ENCODE assay signal across 8 cellular contexts in the genomic region with DNA sequence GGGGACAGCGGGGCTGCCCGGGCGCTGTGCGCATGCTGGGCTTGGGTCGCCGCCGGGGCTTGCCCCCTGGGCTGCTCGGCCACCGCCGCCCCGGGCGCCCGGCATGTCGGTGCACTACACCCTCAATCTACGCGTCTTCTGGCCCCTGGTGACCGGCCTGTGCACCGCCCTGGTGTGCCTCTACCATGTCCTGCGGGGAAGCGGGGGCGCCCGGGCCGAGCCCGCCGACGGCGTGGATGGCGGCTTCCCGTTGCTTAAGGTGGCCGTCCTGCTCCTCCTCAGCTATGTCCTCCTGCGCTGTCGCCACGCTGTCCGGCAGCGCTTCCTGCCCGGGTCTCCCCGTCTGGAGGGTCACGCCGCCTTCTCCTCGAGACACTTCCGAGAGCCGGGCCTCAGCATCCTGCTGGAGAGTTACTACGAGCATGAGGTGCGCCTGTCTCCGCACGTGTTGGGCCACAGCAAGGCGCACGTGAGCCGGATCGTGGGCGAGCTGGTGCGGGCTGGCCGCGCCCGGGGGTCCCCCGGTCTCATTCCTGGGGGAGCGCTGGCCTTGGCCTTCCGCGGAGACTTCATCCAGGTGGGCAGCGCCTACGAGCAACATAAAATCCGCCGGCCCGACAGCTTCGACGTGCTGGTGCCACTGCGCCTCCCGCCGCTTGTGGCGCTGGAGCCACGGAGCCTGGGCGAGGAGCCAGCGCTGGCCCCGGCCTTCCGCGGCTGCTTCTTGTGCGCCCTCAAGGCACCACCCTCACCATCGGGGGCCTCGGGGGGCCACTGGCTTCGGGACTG. TPM values are rescaled to one million over a fixed set of nuclear protein-coding genes. Genes with fewer than 3 reads are reported as not detected.
A peak's percentile ranks its signal among the peaks of the same experiment; 100 is the strongest.
DNase-seq lines count a peak whose midpoint lies in the region; ATAC-seq and TF ChIP-seq lines count a peak whose summit lies in the region.

No MANE protein-coding gene starts in this region.

- intact Hi-C loops in activated naive CD4-positive, alpha-beta T cell treated with anti-CD3 and anti-CD28 coated beads for 36 hours (cut with micrococcal nuclease) = no loop called here
- intact Hi-C loops in upper lobe of right lung (cut with DNase I) = no loop called here

- no peak for DNase-seq in activated naive CD4-positive, alpha-beta T cell treated with anti-CD3 and anti-CD28 coated beads, Interleukin-2, amount 50 U/mL, for 72 hours (ENCODE audit: low spot score in 2 of 2)
- no peak for DNase-seq in activated naive CD4-positive, alpha-beta T cell treated with anti-CD3 and anti-CD28 coated beads for 36 hours
- peak; percentile 42 to 78 (median 72) for DNase-seq in Peyer's patch
- no peak for DNase-seq in effector memory CD8-positive, alpha-beta T cell
- DNase-seq in lung microvascular endothelial cell (ENCODE audit: low read depth in 2 of 2) = peak; percentile 73 to 85
- DNase-seq in upper lobe of right lung = peak; percentile 85
- no peak for DNase-seq in cortex of kidney (lab: John Stamatoyannopoulos, UW)

- ATAC-seq in activated naive CD4-positive, alpha-beta T cell treated with anti-CD3 and anti-CD28 coated beads, Interleukin-2, amount 50 U/mL, for 72 hours = peak; percentile 19 to 29
- peak; percentile 40 for ATAC-seq in effector memory CD8-positive, alpha-beta T cell (replicated peaks)
- ATAC-seq in upper lobe of right lung (peak; percentile 41), HG03520 (IDR thresholded peaks at IDR 0.05; ENCODE audit: unreplicated experiment) (no peak)

- H3K4me1 Mint-ChIP-seq in activated naive CD4-positive, alpha-beta T cell treated with anti-CD3 and anti-CD28 coated beads for 36 hours (ENCODE audit: low read depth) = peaks cover 8% of the 10 kb centered on the region
- peaks cover 15 to 18% of the 10 kb centered on the region in 2 donors for H3K4me1 Mint-ChIP-seq in effector memory CD8-positive, alpha-beta T cell (ENCODE audit: low read depth in 2 of 2)

- H3K4me1 ChIP-seq in Peyer's patch (peaks cover 0 to 44% (median 9%) of the 10 kb centered on the region in 4 donors), upper lobe of right lung (peaks cover 46% of the 10 kb centered on the region)

- H3K27me3 ChIP-seq in Peyer's patch (no peaks in the 10 kb centered on the region), upper lobe of right lung (no peaks in the 10 kb centered on the region)

- no peak overlapping the region for H3K4me3 Mint-ChIP-seq in activated naive CD4-positive, alpha-beta T cell treated with anti-CD3 and anti-CD28 coated beads for 36 hours
- peak overlapping the region; percentile 67 for H3K4me3 Mint-ChIP-seq in effector memory CD8-positive, alpha-beta T cell

- H3K36me3 ChIP-seq in Peyer's patch (peaks cover 0 to 10% (median 0%) of the 10 kb centered on the region in 3 donors), upper lobe of right lung (peaks cover 13% of the 10 kb centered on the region)

- no peak overlapping the region for H3K27ac Mint-ChIP-seq in activated naive CD4-positive, alpha-beta T cell treated with anti-CD3 and anti-CD28 coated beads, Interleukin-2, amount 50 U/mL, for 72 hours
- no peak overlapping the region for H3K27ac Mint-ChIP-seq in activated naive CD4-positive, alpha-beta T cell treated with anti-CD3 and anti-CD28 coated beads for 36 hours
- H3K27ac Mint-ChIP-seq in effector memory CD8-positive, alpha-beta T cell = peak overlapping the region; percentile 55 to 62

- CTCF ChIA-PET in activated naive CD4-positive, alpha-beta T cell treated with anti-CD3 and anti-CD28 coated beads for 36 hours (lab: Charles Lee) = no interaction called here

- peak overlapping the region; percentile 61 to 85 (median 67) for H3K4me3 ChIP-seq in Peyer's patch
- H3K4me3 ChIP-seq in upper lobe of right lung = peak overlapping the region; percentile 85

- TF ChIP-seq POLR2A in Peyer's patch (IDR thresholded peaks at IDR 0.05) = no peak

- no peaks in the 10 kb centered on the region for H3K9me3 ChIP-seq in Peyer's patch
- no peaks in the 10 kb centered on the region for H3K9me3 ChIP-seq in upper lobe of right lung

- peak in 2 of 6 experiments; percentile 3 to 11 for TF ChIP-seq CTCF in Peyer's patch (IDR thresholded peaks at IDR 0.05)
- no peak for TF ChIP-seq CTCF in upper lobe of right lung (IDR thresholded peaks at IDR 0.05)

- no peaks in the 10 kb centered on the region for H3K9me3 Mint-ChIP-seq in activated naive CD4-positive, alpha-beta T cell treated with anti-CD3 and anti-CD28 coated beads, Interleukin-2, amount 50 U/mL, for 72 hours
- no peaks in the 10 kb centered on the region for H3K9me3 Mint-ChIP-seq in activated naive CD4-positive, alpha-beta T cell treated with anti-CD3 and anti-CD28 coated beads for 36 hours
- H3K9me3 Mint-ChIP-seq in effector memory CD8-positive, alpha-beta T cell = no peaks in the 10 kb centered on the region

- peaks cover 0 to 9% of the 10 kb centered on the region in 2 donors for H3K36me3 Mint-ChIP-seq in activated naive CD4-positive, alpha-beta T cell treated with anti-CD3 and anti-CD28 coated beads, Interleukin-2, amount 50 U/mL, for 72 hours
- H3K36me3 Mint-ChIP-seq in activated naive CD4-positive, alpha-beta T cell treated with anti-CD3 and anti-CD28 coated beads for 36 hours (ENCODE audit: low read depth) = no peaks in the 10 kb centered on the region
- H3K36me3 Mint-ChIP-seq in effector memory CD8-positive, alpha-beta T cell (ENCODE audit: insufficient read depth) = peaks cover 3% of the 10 kb centered on the region

- H3K27ac ChIP-seq in Peyer's patch (peak overlapping the region; percentile 83 to 95 (median 91)), upper lobe of right lung (peak overlapping the region; percentile 97)

- H3K27me3 Mint-ChIP-seq in activated naive CD4-positive, alpha-beta T cell treated with anti-CD3 and anti-CD28 coated beads for 36 hours (ENCODE audit: low read depth) = peaks cover 35% of the 10 kb centered on the region
- H3K27me3 Mint-ChIP-seq in effector memory CD8-positive, alpha-beta T cell = peaks cover 18 to 35% of the 10 kb centered on the region in 2 donors

RNA-seq across cellular contexts. Expression of gene ITPRIPL2, which starts 0.8 kb away (rescaled TPM):
- 1 to 10 TPM; 1.3 to 1.8 TPM for total RNA-seq in activated naive CD4-positive, alpha-beta T cell treated with anti-CD3 and anti-CD28 coated beads, Interleukin-2, amount 50 U/mL, for 72 hours
- under 1 TPM; 0.17 to 0.19 TPM for total RNA-seq in activated naive CD4-positive, alpha-beta T cell treated with anti-CD3 and anti-CD28 coated beads for 36 hours
- total RNA-seq in Peyer's patch (10 to 100 TPM; 23.6 to 38.9 (median 32.5) TPM), lung microvascular endothelial cell (17.0 and 28.4 TPM in 2 replicates), upper lobe of right lung (68.9 TPM)

RNA-seq across cellular contexts. Expression of gene COQ7, which starts 47.1 kb away (rescaled TPM):
- total RNA-seq in activated naive CD4-positive, alpha-beta T cell treated with anti-CD3 and anti-CD28 coated beads, Interleukin-2, amount 50 U/mL, for 72 hours = 10 to 100 TPM; 15.7 to 20.4 TPM
- 10 to 100 TPM; 16.4 to 21.3 TPM for total RNA-seq in activated naive CD4-positive, alpha-beta T cell treated with anti-CD3 and anti-CD28 coated beads for 36 hours
- 10 to 100 TPM; 16.5 to 29.1 (median 20.6) TPM for total RNA-seq in Peyer's patch
- total RNA-seq in lung microvascular endothelial cell = 14.8 and 19.4 TPM in 2 replicates
- 15.4 TPM for total RNA-seq in upper lobe of right lung

RNA-seq across cellular contexts. Expression of gene SYT17, which starts 53.5 kb away (rescaled TPM):
- total RNA-seq in activated naive CD4-positive, alpha-beta T cell treated with anti-CD3 and anti-CD28 coated beads, Interleukin-2, amount 50 U/mL, for 72 hours = not detected
- total RNA-seq in activated naive CD4-positive, alpha-beta T cell treated with anti-CD3 and anti-CD28 coated beads for 36 hours = not detected
- 10 to 100 TPM in 2 of 4 donors, 1 to 10 TPM in 2; 4.2 to 30.5 (median 9.6) TPM for total RNA-seq in Peyer's patch
- 1.7 and 4.4 TPM in 2 replicates for total RNA-seq in lung microvascular endothelial cell
- 13.7 TPM for total RNA-seq in upper lobe of right lung

Comparison
In these comparisons a context has a peak if more than half of its experiments do, and no peak if none do; other contexts are left out.
1. DNase-seq: peak in Peyer's patch (3 of 3), lung microvascular endothelial cell (2 of 2) and upper lobe of right lung (single experiment); none in activated naive CD4-positive, alpha-beta T cell treated with anti-CD3 and anti-CD28 coated beads, Interleukin-2, amount 50 U/mL, for 72 hours (0 of 2), activated naive CD4-positive, alpha-beta T cell treated with anti-CD3 and anti-CD28 coated beads for 36 hours (single experiment), effector memory CD8-positive, alpha-beta T cell (0 of 3) and cortex of kidney (single experiment).
2. H3K27ac Mint-ChIP-seq: peak in effector memory CD8-positive, alpha-beta T cell (2 of 2); none in activated naive CD4-positive, alpha-beta T cell treated with anti-CD3 and anti-CD28 coated beads, Interleukin-2, amount 50 U/mL, for 72 hours (0 of 2) and activated naive CD4-positive, alpha-beta T cell treated with anti-CD3 and anti-CD28 coated beads for 36 hours (single experiment).